7 cellular contexts compared by ENCODE assay signal in genomic region chr14:34539407-34540180, GRCh38. TPM values are rescaled to one million over a fixed set of nuclear protein-coding genes. Genes with fewer than 3 reads are reported as not detected.
DNase-seq lines count a peak whose midpoint lies in the region; ATAC-seq and TF ChIP-seq lines count a peak whose summit lies in the region.

Gene EAPP, minus strand, starts transcription at chr14:34539701. Its CDS starts 73 bp downstream, at chr14:34539628.

- H3K27ac ChIP-seq in caudate nucleus (ENCODE audit: low read depth, low read length) = peak within 1 kb of the TSS; percentile 85

- no peaks in the 10 kb centered on the region for H3K27me3 ChIP-seq in kidney epithelial cell (ENCODE audit: control insufficient read depth, insufficient read depth, low read length)

- ATAC-seq in GM18870 (IDR thresholded peaks at IDR 0.05; ENCODE audit: unreplicated experiment) = peak; percentile 96
- ATAC-seq in HG03103 (IDR thresholded peaks at IDR 0.05; ENCODE audit: low read depth, unreplicated experiment) = peak; percentile 100

- no peaks in the 10 kb centered on the region for H3K36me3 ChIP-seq in kidney epithelial cell (ENCODE audit: control insufficient read depth, insufficient read depth, low read length)

- peak; percentile 87 to 97 (median 91) for DNase-seq in T-helper 2 cell
- no peak for DNase-seq in caudate nucleus (lab: John Stamatoyannopoulos, UW)
- DNase-seq in kidney epithelial cell (ENCODE audit: low read depth) = peak; percentile 89
- peak; percentile 89 for DNase-seq in stimulated activated CD4-positive, alpha-beta T cell treated with anti-CD3 and anti-CD28 coated beads, Interleukin-1b, Interleukin-23, amount 100 ng/mL, for 4 hours (ENCODE audit: low read depth in 2 of 2)
- DNase-seq in DMS53 (lab: John Stamatoyannopoulos, UW) = no peak

- peak within 1 kb of the TSS; percentile 89 for H3K4me3 ChIP-seq in kidney epithelial cell (ENCODE audit: low read depth, low read length)

- no peak for TF ChIP-seq CTCF in kidney epithelial cell (IDR thresholded peaks at IDR 0.05; ENCODE audit: insufficient read depth, low read length, poor library complexity, severe bottlenecking)

RNA-seq across cellular contexts. Expression of gene EAPP, which starts in this region (rescaled TPM):
- total RNA-seq in kidney epithelial cell = 35.4 and 43.8 TPM in 2 replicates

Comparison
In these comparisons a context has a peak if more than half of its experiments do, and no peak if none do; other contexts are left out.
1. DNase-seq: peak in T-helper 2 cell (5 of 5), kidney epithelial cell (single experiment) and stimulated activated CD4-positive, alpha-beta T cell treated with anti-CD3 and anti-CD28 coated beads, Interleukin-1b, Interleukin-23, amount 100 ng/mL, for 4 hours (2 of 2); none in caudate nucleus (0 of 61) and DMS53 (single experiment).